Comparison of ENCODE assay signal across 8 cellular contexts in the genomic region with DNA sequence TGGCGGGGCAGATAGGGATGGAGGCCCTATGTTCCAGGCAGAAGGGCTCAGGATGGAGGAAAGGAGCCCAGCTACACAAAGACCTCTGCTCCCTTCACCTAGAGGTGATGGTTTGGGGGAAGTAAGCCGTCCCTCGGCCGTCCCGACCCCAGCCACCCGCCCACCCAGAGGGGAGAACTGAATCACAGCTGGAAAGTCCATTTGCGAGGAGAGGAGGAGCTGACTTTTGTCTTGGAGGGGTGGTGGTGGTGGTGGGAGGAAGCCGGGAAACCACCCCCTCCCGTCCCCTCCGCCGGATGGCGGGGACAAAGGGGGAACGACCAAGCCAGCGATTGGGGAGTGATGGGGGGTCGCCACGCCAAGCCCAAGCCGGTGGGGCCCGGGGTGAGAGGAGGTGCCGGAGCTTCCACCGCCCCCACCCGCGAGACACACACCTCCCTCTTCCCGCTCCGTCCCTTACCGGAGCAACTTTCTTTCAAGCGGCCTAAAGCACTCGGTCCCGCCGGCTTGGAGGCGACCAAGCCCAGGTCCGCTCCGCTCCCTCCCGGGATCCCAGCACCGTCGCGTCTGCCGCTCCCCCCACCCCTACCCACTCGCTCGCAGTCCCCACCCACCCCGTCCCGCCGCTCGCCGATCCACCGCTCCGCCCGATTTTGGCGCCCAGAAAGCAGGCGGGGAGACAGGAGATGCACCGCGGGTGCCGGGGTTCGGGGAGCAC. TPM values are rescaled to one million over a fixed set of nuclear protein-coding genes. Genes with fewer than 3 reads are reported as not detected.
A peak's percentile ranks its signal among the peaks of the same experiment; 100 is the strongest.
DNase-seq lines count a peak whose midpoint lies in the region; ATAC-seq and TF ChIP-seq lines count a peak whose summit lies in the region.

No MANE protein-coding gene starts in this region.

- TF ChIP-seq POLR2A in vagina (IDR thresholded peaks at IDR 0.05), result no peak

- peak overlapping the region; percentile 86 for H3K4me3 ChIP-seq in rectal smooth muscle tissue (ENCODE audit: low read length)
- peak overlapping the region; percentile 85 to 87 for H3K4me3 ChIP-seq in vagina

- H3K27me3 ChIP-seq in rectal smooth muscle tissue (ENCODE audit: control insufficient read depth, insufficient read depth, low read length), result no peaks in the 10 kb centered on the region
- H3K27me3 ChIP-seq in vagina, result no peaks in the 10 kb centered on the region

- H3K36me3 ChIP-seq in rectal smooth muscle tissue (ENCODE audit: control insufficient read depth, insufficient read depth, low read length) (no peaks in the 10 kb centered on the region), vagina (no peaks in the 10 kb centered on the region)

- no peak for ATAC-seq in HG03520 (IDR thresholded peaks at IDR 0.05; ENCODE audit: unreplicated experiment)

- peak overlapping the region; percentile 57 for H3K27ac ChIP-seq in rectal smooth muscle tissue (ENCODE audit: low read depth, low read length)
- peak overlapping the region; percentile 95 for H3K27ac ChIP-seq in vagina

- H3K9me3 ChIP-seq in vagina, result no peaks in the 10 kb centered on the region

- H3K4me1 ChIP-seq in rectal smooth muscle tissue (ENCODE audit: control insufficient read depth, insufficient read depth, low read length), result peaks cover 48% of the 10 kb centered on the region
- peaks cover 89% of the 10 kb centered on the region for H3K4me1 ChIP-seq in vagina

- in situ Hi-C loops in GM13976 (cut with MboI; ENCODE audit: low sequenced_read_pairs, unreplicated experiment), result no loop called here

- TF ChIP-seq CTCF in GM13976 (IDR thresholded peaks at IDR 0.05; ENCODE audit: borderline replicate concordance, control extremely low read depth, extremely low read depth, insufficient read depth, missing control alignments) (no peak), vagina (IDR thresholded peaks at IDR 0.05) (no peak)

- DNase-seq in GM13976 (ENCODE audit: low spot score), result peak; percentile 76
- peak; percentile 81 for DNase-seq in NCI-H69 (lab: John Stamatoyannopoulos, UW)
- DNase-seq in activated gamma-delta T cell treated with Interleukin-2 at 50 U/mL for 16 hours, result peak; percentile 32
- peak in 34 of 42 donors; percentile 50 to 81 (median 64) for DNase-seq in head of caudate nucleus
- DNase-seq in vagina (ENCODE audit: extremely low spot score in 2 of 2), result no peak
- DNase-seq in HPDE6-E6E7 (ENCODE audit: extremely low spot score), result no peak

- intact Hi-C loops in head of caudate nucleus (cut with DNase I) (no loop called here), vagina (cut with DNase I) (no loop called here)

- peak overlapping the region; percentile 76 for H3K9ac ChIP-seq in rectal smooth muscle tissue (ENCODE audit: low read length)

RNA-seq across cellular contexts. Expression of gene ARHGEF2, which starts 0.6 kb away (rescaled TPM):
- total RNA-seq in vagina, result 76.4 TPM

RNA-seq across cellular contexts. Expression of gene RXFP4, which starts 36.3 kb away (rescaled TPM):
- total RNA-seq in vagina, result not detected

RNA-seq across cellular contexts. Expression of gene SSR2, which starts 43.0 kb away (rescaled TPM):
- total RNA-seq in vagina, result 187 TPM

RNA-seq across cellular contexts. Expression of gene KHDC4, which starts 43.6 kb away (rescaled TPM):
- total RNA-seq in vagina, result 47.6 TPM

Comparison
In these comparisons a context has a peak if more than half of its experiments do, and no peak if none do; other contexts are left out.
1. DNase-seq: peak in GM13976 (single experiment), NCI-H69 (single experiment), activated gamma-delta T cell treated with Interleukin-2 at 50 U/mL for 16 hours (single experiment) and head of caudate nucleus (34 of 42); none in vagina (0 of 2) and HPDE6-E6E7 (single experiment).